In the genomic region with DNA sequence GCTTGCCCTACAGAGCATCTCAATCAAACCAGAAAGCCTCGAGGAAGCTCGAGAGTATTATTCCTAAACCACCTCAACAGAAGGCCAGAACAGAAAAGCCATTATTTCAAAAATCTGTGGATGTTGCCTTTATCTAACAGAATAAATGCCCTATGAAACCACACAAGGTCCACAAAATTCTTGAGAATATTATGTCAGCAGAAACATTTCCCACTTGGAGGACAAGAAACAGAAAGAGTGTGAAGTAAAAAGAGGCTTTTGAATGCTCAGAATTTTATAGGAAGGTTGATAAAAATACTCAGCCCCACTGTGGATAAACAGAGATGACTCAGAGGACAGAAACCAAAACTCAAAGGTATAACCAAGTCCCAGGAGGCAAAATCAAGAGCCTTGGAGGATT, we compare ENCODE assay signal across 22 cellular contexts.
"Had no signal": no experiment of that assay in that cellular context is flagged by ENCODE, and none has a peak within 500 bp of the region (broad histone marks: within the 10 kb centered on the region; RNA-seq: fewer than 3 reads in every experiment).

No MANE protein-coding gene starts in this region.

- H3K9me3 ChIP-seq: esophagus squamous epithelium, heart left ventricle, neutrophil, ovary, psoas muscle, right atrium auricular region, upper lobe of left lung had no signal

- H3K36me3 ChIP-seq: esophagus squamous epithelium, heart left ventricle, neutrophil, ovary, right atrium auricular region, upper lobe of left lung had no signal

- H3K27ac ChIP-seq: dorsolateral prefrontal cortex, esophagus squamous epithelium, heart left ventricle, neutrophil, ovary, psoas muscle, right atrium auricular region, upper lobe of left lung had no signal

- DNase-seq: activated CD8-positive, alpha-beta memory T cell treated with anti-CD3 and anti-CD28 coated beads for 24 hours; activated CD8-positive, alpha-beta memory T cell treated with anti-CD3 and anti-CD28 coated beads, Interleukin-2, amount 50 U/mL, for 4 hours; activated naive CD4-positive, alpha-beta T cell; activated naive CD8-positive, alpha-beta T cell treated with anti-CD3 and anti-CD28 coated beads, Interleukin-2, amount 10 ng/mL, durations not matched to agents 7 days and 5 days; activated T-cell treated with anti-CD3 and anti-CD28 coated beads, Interleukin-2, amount 50 U/mL, for 24 hours; amniotic stem cell; central memory CD4-positive, alpha-beta T cell; dorsolateral prefrontal cortex; effector memory CD8-positive, alpha-beta T cell; esophagus squamous epithelium; heart left ventricle; left ventricle myocardium superior; ovary; psoas muscle; stimulated activated CD4-positive, alpha-beta T cell treated with anti-CD3 and anti-CD28 coated beads, Interleukin-12 subunit alpha, Interleukin-12 subunit beta, amount 100 ng/mL, for 4 hours; stimulated activated CD4-positive, alpha-beta T cell treated with anti-CD3 and anti-CD28 coated beads, Interleukin-4, amount 100 ng/mL, for 4 hours; stimulated activated naive CD8-positive, alpha-beta T cell treated with anti-CD3 and anti-CD28 coated beads, Interleukin-15, Interleukin-2, amounts not matched to agents 100 U/mL and 50 U/mL, for 24 hours; T1000; upper lobe of left lung had no signal

- ATAC-seq: effector memory CD8-positive, alpha-beta T cell; heart left ventricle; left ventricle myocardium superior; psoas muscle; stimulated activated naive CD8-positive, alpha-beta T cell treated with anti-CD3 and anti-CD28 coated beads, Interleukin-15, Interleukin-2, amounts not matched to agents 100 U/mL and 50 U/mL, for 24 hours; WTC11 had no signal

- H3K27me3 ChIP-seq: dorsolateral prefrontal cortex, esophagus squamous epithelium, heart left ventricle, neutrophil, ovary, right atrium auricular region, upper lobe of left lung had no signal

- H3K4me1 ChIP-seq: esophagus squamous epithelium, heart left ventricle, psoas muscle, right atrium auricular region, upper lobe of left lung had no signal

- H3K4me3 ChIP-seq: dorsolateral prefrontal cortex, esophagus squamous epithelium, heart left ventricle, ovary, psoas muscle, right atrium auricular region, upper lobe of left lung had no signal
